24 cellular contexts compared by ENCODE assay signal in genomic region chr5:55030220-55030619, GRCh38. TPM values are rescaled to one million over a fixed set of nuclear protein-coding genes. Genes with fewer than 3 reads are reported as not detected.
DNase-seq lines count a peak whose midpoint lies in the region; ATAC-seq and TF ChIP-seq lines count a peak whose summit lies in the region.
"Had no signal": no experiment of that assay in that cellular context is flagged by ENCODE, and none has a peak within 500 bp of the region (broad histone marks: within the 10 kb centered on the region; RNA-seq: fewer than 3 reads in every experiment).

No MANE protein-coding gene starts in this region.

- H3K4me1 ChIP-seq in ectodermal cell (ENCODE audit: control insufficient read depth, insufficient read depth, low read length) (peaks cover 6% of the 10 kb centered on the region), BE2C (no peaks in the 10 kb centered on the region)
- H3K4me1 ChIP-seq: gastrocnemius medialis had no signal

- H3K36me3 ChIP-seq in ectodermal cell (ENCODE audit: control insufficient read depth, insufficient read depth, low read length) (no peaks in the 10 kb centered on the region), BE2C (no peaks in the 10 kb centered on the region)
- H3K36me3 ChIP-seq: gastrocnemius medialis had no signal

- intact Hi-C loops in activated CD8-positive, alpha-beta T cell treated with anti-CD3 and anti-CD28 coated beads for 36 hours (cut with micrococcal nuclease): loop anchor here (10.0 kb wide), 1 partner anchor 115 kb away; no protein-coding TSS in a partner anchor

- H3K4me3 Mint-ChIP-seq in activated CD8-positive, alpha-beta T cell treated with anti-CD3 and anti-CD28 coated beads for 36 hours: no peak overlapping the region
- H3K4me3 Mint-ChIP-seq in activated CD8-positive, alpha-beta T cell treated with anti-CD3 and anti-CD28 coated beads, Interleukin-2, amount 10 ng/mL, durations not matched to agents 7 days and 5 days: no peak overlapping the region
- no peak overlapping the region for H3K4me3 Mint-ChIP-seq in stimulated activated effector memory CD8-positive, alpha-beta T cell treated with anti-CD3 and anti-CD28 coated beads, Interleukin-12 subunit alpha, Interleukin-12 subunit beta, amount 100 ng/mL, for 72 hours
- H3K4me3 Mint-ChIP-seq: activated naive CD8-positive, alpha-beta T cell treated with anti-CD3 and anti-CD28 coated beads, Interleukin-2, amount 50 U/mL, for 24 hours; activated T-cell treated with anti-CD3 and anti-CD28 coated beads, Interleukin-2, amount 50 U/mL, for 72 hours had no signal

- POLR2A ChIA-PET in activated CD8-positive, alpha-beta T cell treated with anti-CD3 and anti-CD28 coated beads for 36 hours (lab: Charles Lee): no interaction called here
- POLR2A ChIA-PET in activated CD8-positive, alpha-beta T cell treated with anti-CD3 and anti-CD28 coated beads, Interleukin-2, amount 10 ng/mL, durations not matched to agents 7 days and 5 days (lab: Charles Lee): no interaction called here

- H3K9me3 Mint-ChIP-seq in activated CD8-positive, alpha-beta T cell treated with anti-CD3 and anti-CD28 coated beads for 36 hours: peaks cover 2% of the 10 kb centered on the region
- H3K9me3 Mint-ChIP-seq in activated CD8-positive, alpha-beta T cell treated with anti-CD3 and anti-CD28 coated beads, Interleukin-2, amount 10 ng/mL, durations not matched to agents 7 days and 5 days (ENCODE audit: insufficient read depth): peaks cover 19% of the 10 kb centered on the region
- no peaks in the 10 kb centered on the region for H3K9me3 Mint-ChIP-seq in stimulated activated effector memory CD8-positive, alpha-beta T cell treated with anti-CD3 and anti-CD28 coated beads, Interleukin-12 subunit alpha, Interleukin-12 subunit beta, amount 100 ng/mL, for 72 hours

- no peak for DNase-seq in activated CD8-positive, alpha-beta T cell treated with anti-CD3 and anti-CD28 coated beads for 36 hours
- DNase-seq in activated CD8-positive, alpha-beta T cell treated with anti-CD3 and anti-CD28 coated beads, Interleukin-2, amount 10 ng/mL, durations not matched to agents 7 days and 5 days: no peak
- DNase-seq in NCI-H748 (lab: John Stamatoyannopoulos, UW; ENCODE audit: unreplicated experiment): peak; percentile 86
- DNase-seq in stimulated activated effector memory CD8-positive, alpha-beta T cell treated with anti-CD3 and anti-CD28 coated beads, Interleukin-12 subunit alpha, Interleukin-12 subunit beta, amount 100 ng/mL, for 72 hours (ENCODE audit: low spot score in 2 of 2): no peak
- DNase-seq in NOMO-1 (lab: John Stamatoyannopoulos, UW; ENCODE audit: unreplicated experiment in 2 of 2): no peak
- no peak for DNase-seq in BE2C
- DNase-seq: activated naive CD8-positive, alpha-beta T cell treated with anti-CD3 and anti-CD28 coated beads, Interleukin-2, amount 50 U/mL, for 24 hours; activated T-cell treated with anti-CD3 and anti-CD28 coated beads, Interleukin-2, amount 50 U/mL, for 72 hours; DND-41; dorsolateral prefrontal cortex; gastrocnemius medialis; left colon; midbrain; NCI-H187; NCI-H510A; PC-3; SIG-M5; stimulated activated CD4-positive, alpha-beta T cell treated with anti-CD3 and anti-CD28 coated beads, Interleukin-12 subunit alpha, Interleukin-12 subunit beta, amount 100 ng/mL, for 4 hours; stimulated activated CD8-positive, alpha-beta memory T cell treated with anti-CD3 and anti-CD28 coated beads, Interleukin-4, amount 100 ng/mL, for 48 hours had no signal

- H3K9me3 ChIP-seq in ectodermal cell (ENCODE audit: control insufficient read depth, low read length): no peaks in the 10 kb centered on the region
- no peaks in the 10 kb centered on the region for H3K9me3 ChIP-seq in BE2C
- H3K9me3 ChIP-seq: gastrocnemius medialis had no signal

- ATAC-seq in activated CD8-positive, alpha-beta T cell treated with anti-CD3 and anti-CD28 coated beads for 36 hours: no peak
- ATAC-seq in activated CD8-positive, alpha-beta T cell treated with anti-CD3 and anti-CD28 coated beads, Interleukin-2, amount 10 ng/mL, durations not matched to agents 7 days and 5 days: no peak
- no peak for ATAC-seq in stimulated activated effector memory CD8-positive, alpha-beta T cell treated with anti-CD3 and anti-CD28 coated beads, Interleukin-12 subunit alpha, Interleukin-12 subunit beta, amount 100 ng/mL, for 72 hours
- no peak for ATAC-seq in HG03025 (IDR thresholded peaks at IDR 0.05; ENCODE audit: low FRiP score, unreplicated experiment)
- ATAC-seq: activated naive CD8-positive, alpha-beta T cell treated with anti-CD3 and anti-CD28 coated beads, Interleukin-2, amount 50 U/mL, for 24 hours; activated T-cell treated with anti-CD3 and anti-CD28 coated beads, Interleukin-2, amount 50 U/mL, for 72 hours; gastrocnemius medialis; K562; left colon; PC-3 had no signal

- H3K4me1 Mint-ChIP-seq in activated CD8-positive, alpha-beta T cell treated with anti-CD3 and anti-CD28 coated beads for 36 hours (ENCODE audit: low read depth): peaks cover 54% of the 10 kb centered on the region
- H3K4me1 Mint-ChIP-seq in activated CD8-positive, alpha-beta T cell treated with anti-CD3 and anti-CD28 coated beads, Interleukin-2, amount 10 ng/mL, durations not matched to agents 7 days and 5 days (ENCODE audit: low read depth): peaks cover 76% of the 10 kb centered on the region
- peaks cover 75% of the 10 kb centered on the region for H3K4me1 Mint-ChIP-seq in stimulated activated effector memory CD8-positive, alpha-beta T cell treated with anti-CD3 and anti-CD28 coated beads, Interleukin-12 subunit alpha, Interleukin-12 subunit beta, amount 100 ng/mL, for 72 hours

- peaks cover 5% of the 10 kb centered on the region for H3K27me3 ChIP-seq in ectodermal cell (ENCODE audit: control insufficient read depth, insufficient read depth, low read length, poor library complexity, severe bottlenecking)
- peaks cover 3% of the 10 kb centered on the region; the same call in 1 of the 2 replicates for H3K27me3 ChIP-seq in BE2C
- H3K27me3 ChIP-seq: gastrocnemius medialis had no signal

- H3K4me3 ChIP-seq in ectodermal cell (ENCODE audit: insufficient read depth, low read depth, low read length) (no peak overlapping the region), BE2C (ENCODE audit: low read depth, low read length) (no peak overlapping the region)
- H3K4me3 ChIP-seq: dorsolateral prefrontal cortex, gastrocnemius medialis, K562 had no signal

- peaks cover 9% of the 10 kb centered on the region for H3K36me3 Mint-ChIP-seq in activated CD8-positive, alpha-beta T cell treated with anti-CD3 and anti-CD28 coated beads for 36 hours (ENCODE audit: low read depth)
- peaks cover 60% of the 10 kb centered on the region for H3K36me3 Mint-ChIP-seq in activated CD8-positive, alpha-beta T cell treated with anti-CD3 and anti-CD28 coated beads, Interleukin-2, amount 10 ng/mL, durations not matched to agents 7 days and 5 days (ENCODE audit: low read depth)
- peaks cover 51% of the 10 kb centered on the region for H3K36me3 Mint-ChIP-seq in stimulated activated effector memory CD8-positive, alpha-beta T cell treated with anti-CD3 and anti-CD28 coated beads, Interleukin-12 subunit alpha, Interleukin-12 subunit beta, amount 100 ng/mL, for 72 hours

- H3K27me3 Mint-ChIP-seq in activated CD8-positive, alpha-beta T cell treated with anti-CD3 and anti-CD28 coated beads for 36 hours: no peaks in the 10 kb centered on the region
- no peaks in the 10 kb centered on the region for H3K27me3 Mint-ChIP-seq in activated CD8-positive, alpha-beta T cell treated with anti-CD3 and anti-CD28 coated beads, Interleukin-2, amount 10 ng/mL, durations not matched to agents 7 days and 5 days (ENCODE audit: low read depth)
- H3K27me3 Mint-ChIP-seq: activated naive CD8-positive, alpha-beta T cell treated with anti-CD3 and anti-CD28 coated beads, Interleukin-2, amount 50 U/mL, for 24 hours had no signal

- H3K27ac ChIP-seq in ectodermal cell (ENCODE audit: insufficient read depth, low read depth, low read length, poor library complexity, severe bottlenecking): peak overlapping the region; percentile 76
- H3K27ac ChIP-seq: dorsolateral prefrontal cortex, gastrocnemius medialis had no signal

- peak overlapping the region; percentile 26 for H3K27ac Mint-ChIP-seq in activated CD8-positive, alpha-beta T cell treated with anti-CD3 and anti-CD28 coated beads for 36 hours
- no peak overlapping the region for H3K27ac Mint-ChIP-seq in activated CD8-positive, alpha-beta T cell treated with anti-CD3 and anti-CD28 coated beads, Interleukin-2, amount 10 ng/mL, durations not matched to agents 7 days and 5 days
- H3K27ac Mint-ChIP-seq in stimulated activated effector memory CD8-positive, alpha-beta T cell treated with anti-CD3 and anti-CD28 coated beads, Interleukin-12 subunit alpha, Interleukin-12 subunit beta, amount 100 ng/mL, for 72 hours: peak overlapping the region; percentile 74
- H3K27ac Mint-ChIP-seq: activated naive CD8-positive, alpha-beta T cell treated with anti-CD3 and anti-CD28 coated beads, Interleukin-2, amount 50 U/mL, for 24 hours had no signal

- 0 to 3% methylated on average over 2 of the region's 2 CpGs for WGBS in ectodermal cell, 2 experiments

- CTCF ChIA-PET in activated CD8-positive, alpha-beta T cell treated with anti-CD3 and anti-CD28 coated beads for 36 hours (lab: Charles Lee): no interaction called here
- CTCF ChIA-PET in activated CD8-positive, alpha-beta T cell treated with anti-CD3 and anti-CD28 coated beads, Interleukin-2, amount 10 ng/mL, durations not matched to agents 7 days and 5 days (lab: Charles Lee): no interaction called here

- TF ChIP-seq CTCF in activated CD8-positive, alpha-beta T cell treated with anti-CD3 and anti-CD28 coated beads for 36 hours (IDR thresholded peaks at IDR 0.05): no peak
- TF ChIP-seq CTCF in BE2C (IDR thresholded peaks at IDR 0.05; ENCODE audit: low read depth, low read length): no peak

RNA-seq across cellular contexts. Expression of gene GZMK, which starts 6.2 kb away (rescaled TPM):
- 1 to 10 TPM; 5.2 to 6.2 TPM for total RNA-seq in activated CD8-positive, alpha-beta T cell treated with anti-CD3 and anti-CD28 coated beads for 36 hours
- total RNA-seq in activated CD8-positive, alpha-beta T cell treated with anti-CD3 and anti-CD28 coated beads, Interleukin-2, amount 10 ng/mL, durations not matched to agents 7 days and 5 days: 1 to 10 TPM; 2.4 to 2.9 TPM
- not detected for polyA plus RNA-seq in ectodermal cell (2013, experiment 1 of 4)
- polyA plus RNA-seq in ectodermal cell (2013, experiment 2 of 4): not detected
- not detected for polyA plus RNA-seq in ectodermal cell (2013, experiment 3 of 4)
- polyA plus RNA-seq in ectodermal cell (2013, experiment 4 of 4): not detected
- not detected for polyA plus RNA-seq in BE2C (2012; ENCODE audit: insufficient read depth, insufficient read length, low read depth)
- total RNA-seq: K562, PC-3 had no signal
- polyA plus RNA-seq: AG04450, K562 had no signal

RNA-seq across cellular contexts. Expression of gene ESM1, which starts 44.8 kb away (rescaled TPM):
- total RNA-seq in activated CD8-positive, alpha-beta T cell treated with anti-CD3 and anti-CD28 coated beads for 36 hours: under 1 TPM; 0.20 to 0.47 TPM
- not detected for total RNA-seq in activated CD8-positive, alpha-beta T cell treated with anti-CD3 and anti-CD28 coated beads, Interleukin-2, amount 10 ng/mL, durations not matched to agents 7 days and 5 days
- polyA plus RNA-seq in ectodermal cell (2013, experiment 1 of 4): not detected
- not detected for polyA plus RNA-seq in ectodermal cell (2013, experiment 2 of 4)
- polyA plus RNA-seq in ectodermal cell (2013, experiment 3 of 4): not detected
- not detected for polyA plus RNA-seq in ectodermal cell (2013, experiment 4 of 4)
- polyA plus RNA-seq in BE2C (2012; ENCODE audit: insufficient read depth, insufficient read length, low read depth): not detected
- total RNA-seq: K562, left colon, subcutaneous adipose tissue had no signal
- polyA plus RNA-seq: K562 had no signal
